ENCODE assay signal across 16 cellular contexts in genomic region chr2:102107741-102108070, GRCh38. TPM values are rescaled to one million over a fixed set of nuclear protein-coding genes. Genes with fewer than 3 reads are reported as not detected.
DNase-seq lines count a peak whose midpoint lies in the region; ATAC-seq and TF ChIP-seq lines count a peak whose summit lies in the region.
"Had no signal": no experiment of that assay in that cellular context is flagged by ENCODE, and none has a peak within 500 bp of the region (broad histone marks: within the 10 kb centered on the region; RNA-seq: fewer than 3 reads in every experiment).

No MANE protein-coding gene starts in this region.

- peaks cover 14% of the 10 kb centered on the region for H3K4me1 Mint-ChIP-seq in activated T-helper 2 cell treated with anti-CD3 and anti-CD28 coated beads, Interferon-gamma antibody, Interleukin-2, Interleukin-4, amounts not matched to agents 10 μg/mL and 5 μg/mL and 100 μg/mL, durations not matched to agents 14 hours and 24 hours and 36 hours (ENCODE audit: low read depth)

- no peak overlapping the region for H3K4me3 Mint-ChIP-seq in activated T-helper 2 cell treated with anti-CD3 and anti-CD28 coated beads, Interferon-gamma antibody, Interleukin-2, Interleukin-4, amounts not matched to agents 10 μg/mL and 5 μg/mL and 100 μg/mL, durations not matched to agents 14 hours and 24 hours and 36 hours (ENCODE audit: low read depth)
- H3K4me3 Mint-ChIP-seq: activated CD8-positive, alpha-beta T cell treated with anti-CD3 and anti-CD28 coated beads, Interleukin-2, amount 10 ng/mL, durations not matched to agents 7 days and 5 days; CD8-positive, alpha-beta memory T cell; nephron progenitor cell; T-helper 1 cell treated with Interleukin-12 subunit alpha and Interleukin-12 subunit beta and Interleukin-4 antibody, amounts not matched to agents 30 μg/mL and 1 μg/mL, for 36 hours had no signal

- WGBS in body of pancreas, 2 donors, result 15 to 23% methylated on average over 3 of the region's 3 CpGs

- peak overlapping the region in 3 of 4 donors; percentile 75 to 84 (median 81) for H3K27ac ChIP-seq in body of pancreas
- H3K27ac ChIP-seq: thoracic aorta had no signal

- H3K4me3 ChIP-seq in body of pancreas, result no peak overlapping the region
- H3K4me3 ChIP-seq: thoracic aorta had no signal

- H3K27me3 ChIP-seq in body of pancreas, result no peaks in the 10 kb centered on the region

- no peak overlapping the region for H3K27ac Mint-ChIP-seq in activated T-helper 2 cell treated with anti-CD3 and anti-CD28 coated beads, Interferon-gamma antibody, Interleukin-2, Interleukin-4, amounts not matched to agents 10 μg/mL and 5 μg/mL and 100 μg/mL, durations not matched to agents 14 hours and 24 hours and 36 hours
- H3K27ac Mint-ChIP-seq: activated CD8-positive, alpha-beta T cell treated with anti-CD3 and anti-CD28 coated beads, Interleukin-2, amount 10 ng/mL, durations not matched to agents 7 days and 5 days; activated naive CD4-positive, alpha-beta T cell treated with anti-CD3 and anti-CD28 coated beads, Interleukin-2, amount 50 U/mL, for 72 hours; nephron progenitor cell; T-helper 1 cell treated with Interleukin-12 subunit alpha and Interleukin-12 subunit beta and Interleukin-4 antibody, amounts not matched to agents 30 μg/mL and 1 μg/mL, for 36 hours had no signal

- DNase-seq in EL (peak; percentile 52), body of pancreas (no peak), mucosa of gallbladder (ENCODE audit: low spot score) (peak; percentile 37), activated gamma-delta T cell (lab: John Stamatoyannopoulos, UW) (no peak), SKM-1 (lab: John Stamatoyannopoulos, UW; ENCODE audit: unreplicated experiment) (no peak)
- DNase-seq in stimulated activated naive CD4-positive, alpha-beta T cell (lab: John Stamatoyannopoulos, UW), result no peak
- no peak for DNase-seq in activated T-helper 2 cell treated with anti-CD3 and anti-CD28 coated beads, Interferon-gamma antibody, Interleukin-2, Interleukin-4, amounts not matched to agents 10 μg/mL and 5 μg/mL and 100 μg/mL, durations not matched to agents 14 hours and 24 hours and 36 hours (ENCODE audit: low spot score)
- DNase-seq: activated CD8-positive, alpha-beta T cell treated with anti-CD3 and anti-CD28 coated beads, Interleukin-2, amount 10 ng/mL, durations not matched to agents 7 days and 5 days; CD8-positive, alpha-beta memory T cell; NCI-H1048; NCI-H446; nephron progenitor cell had no signal

- peak; percentile 31 for ATAC-seq in HG02759 (IDR thresholded peaks at IDR 0.05; ENCODE audit: unreplicated experiment)
- peak; percentile 54 for ATAC-seq in body of pancreas
- ATAC-seq: activated CD8-positive, alpha-beta T cell treated with anti-CD3 and anti-CD28 coated beads, Interleukin-2, amount 10 ng/mL, durations not matched to agents 7 days and 5 days had no signal

- TF ChIP-seq POLR2A in body of pancreas (IDR thresholded peaks at IDR 0.05), result no peak

- peaks cover 89% of the 10 kb centered on the region for H3K4me1 ChIP-seq in body of pancreas

- no peaks in the 10 kb centered on the region for H3K9me3 ChIP-seq in body of pancreas
- H3K9me3 ChIP-seq: thoracic aorta had no signal

- H3K9me3 Mint-ChIP-seq in activated T-helper 2 cell treated with anti-CD3 and anti-CD28 coated beads, Interferon-gamma antibody, Interleukin-2, Interleukin-4, amounts not matched to agents 10 μg/mL and 5 μg/mL and 100 μg/mL, durations not matched to agents 14 hours and 24 hours and 36 hours, result peaks cover 1% of the 10 kb centered on the region
- H3K9me3 Mint-ChIP-seq: CD8-positive, alpha-beta memory T cell had no signal

- H3K27me3 Mint-ChIP-seq in activated T-helper 2 cell treated with anti-CD3 and anti-CD28 coated beads, Interferon-gamma antibody, Interleukin-2, Interleukin-4, amounts not matched to agents 10 μg/mL and 5 μg/mL and 100 μg/mL, durations not matched to agents 14 hours and 24 hours and 36 hours (ENCODE audit: low read depth), result peaks cover 52% of the 10 kb centered on the region

- intact Hi-C loops in body of pancreas (cut with DNase I), result no loop called here
- intact Hi-C loops in activated T-helper 2 cell treated with anti-CD3 and anti-CD28 coated beads, Interferon-gamma antibody, Interleukin-2, Interleukin-4, amounts not matched to agents 10 μg/mL and 5 μg/mL and 100 μg/mL, durations not matched to agents 14 hours and 24 hours and 36 hours (cut with micrococcal nuclease), result no loop called here

- H3K36me3 ChIP-seq in body of pancreas (replicated peaks in 1 of 2; ENCODE audit: insufficient read depth in 1 of 2, low read depth in 2 of 2), result no peaks in the 10 kb centered on the region
- H3K36me3 ChIP-seq: thoracic aorta had no signal

- no peak for TF ChIP-seq CTCF in body of pancreas (IDR thresholded peaks at IDR 0.05)

- no peaks in the 10 kb centered on the region for H3K36me3 Mint-ChIP-seq in activated T-helper 2 cell treated with anti-CD3 and anti-CD28 coated beads, Interferon-gamma antibody, Interleukin-2, Interleukin-4, amounts not matched to agents 10 μg/mL and 5 μg/mL and 100 μg/mL, durations not matched to agents 14 hours and 24 hours and 36 hours (ENCODE audit: low read depth)
- H3K36me3 Mint-ChIP-seq: CD8-positive, alpha-beta memory T cell had no signal

RNA-seq across cellular contexts. Expression of gene IL1R1, which starts 34.8 kb away (rescaled TPM):
- total RNA-seq in body of pancreas (10 to 100 TPM; 53.4 to 55.4 TPM), mucosa of gallbladder (51.9 TPM)
- 0.48 and 0.52 TPM in 2 replicates for total RNA-seq in activated T-helper 2 cell treated with anti-CD3 and anti-CD28 coated beads, Interferon-gamma antibody, Interleukin-2, Interleukin-4, amounts not matched to agents 10 μg/mL and 5 μg/mL and 100 μg/mL, durations not matched to agents 14 hours and 24 hours and 36 hours
- total RNA-seq: activated CD8-positive, alpha-beta T cell treated with anti-CD3 and anti-CD28 coated beads, Interleukin-2, amount 10 ng/mL, durations not matched to agents 7 days and 5 days had no signal

Comparison
In these comparisons a context has a peak if more than half of its experiments do, and no peak if none do; other contexts are left out.
1. DNase-seq: peak in EL (single experiment) and mucosa of gallbladder (single experiment); none in body of pancreas (0 of 4), stimulated activated naive CD4-positive, alpha-beta T cell (0 of 6), activated gamma-delta T cell (single experiment), activated T-helper 2 cell treated with anti-CD3 and anti-CD28 coated beads, Interferon-gamma antibody, Interleukin-2, Interleukin-4, amounts not matched to agents 10 μg/mL and 5 μg/mL and 100 μg/mL, durations not matched to agents 14 hours and 24 hours and 36 hours (single experiment) and SKM-1 (single experiment).
2. RNA of gene IL1R1, which starts 34.8 kb away (total RNA-seq): 53.4 to 55.4 TPM in body of pancreas and 51.9 TPM in mucosa of gallbladder (single experiment); 0.48 to 0.52 TPM in activated T-helper 2 cell treated with anti-CD3 and anti-CD28 coated beads, Interferon-gamma antibody, Interleukin-2, Interleukin-4, amounts not matched to agents 10 μg/mL and 5 μg/mL and 100 μg/mL, durations not matched to agents 14 hours and 24 hours and 36 hours; every median in the first group is over 10 times any median in the second.